ENCODE assay signal across 2 cellular contexts in the genomic region with DNA sequence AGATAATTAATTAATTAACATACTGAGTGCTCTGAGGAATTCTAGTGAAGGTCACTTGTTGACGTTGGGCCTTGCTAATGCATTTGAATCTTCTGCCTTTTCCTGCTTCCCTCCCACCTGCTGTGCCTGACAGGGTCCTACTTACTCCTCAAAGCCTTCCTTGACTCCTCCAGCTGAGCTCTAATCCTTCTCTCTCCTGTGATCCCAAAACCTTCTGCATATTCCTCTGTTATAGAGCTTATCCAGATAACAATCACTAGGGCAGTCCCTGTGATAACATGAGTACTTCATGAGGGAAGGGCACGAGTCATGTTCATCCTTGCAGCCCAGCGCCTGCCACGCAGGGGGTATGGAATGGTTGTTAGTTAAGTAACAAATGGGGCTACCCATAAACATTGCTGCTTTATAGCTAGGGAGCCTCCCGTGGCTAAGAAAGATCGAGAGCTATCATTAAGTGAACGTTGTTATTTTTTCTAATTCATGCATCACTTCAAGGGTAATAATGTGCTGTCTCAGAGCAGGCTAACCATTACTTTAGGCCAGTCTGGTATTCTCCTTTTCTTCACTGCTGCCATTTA.
TF ChIP-seq lines count a peak whose summit lies in the region.

No MANE protein-coding gene starts in this region.

TF ChIP-seq in GM23338, 12 proteins besides CTCF, POLR2A, EP300 and RAD21:
- TF ChIP-seq NANOG (IDR thresholded peaks at IDR 0.05; ENCODE audit: borderline replicate concordance) (no peak; the same call in 1 of the 2 replicates), ZNF462 (CRISPR knock-in tag; IDR thresholded peaks at IDR 0.05) (peak; percentile 82), POLR2AphosphoS5 (IDR thresholded peaks at IDR 0.05; ENCODE audit: low read depth) (no peak)

TF ChIP-seq in H1, 55 proteins besides CTCF, POLR2A, EP300 and RAD21:
- TF ChIP-seq TCF12 (IDR thresholded peaks at IDR 0.05; ENCODE audit: low read depth, low read length) (no peak), HDAC2 (IDR thresholded peaks at IDR 0.05; ENCODE audit: borderline replicate concordance in 1 of 2, low read depth in 2 of 2, low read length in 2 of 2) (0 out of 4 replicates have a peak, but pooled peaks of 1 of the 2 experiments have one; percentile 20), E2F6 (IDR thresholded peaks at IDR 0.05) (no peak), NANOG (IDR thresholded peaks at IDR 0.05; ENCODE audit: insufficient read depth, low read depth, low read length, poor library complexity, severe bottlenecking) (peak; percentile 84), RFX5 (IDR thresholded peaks at IDR 0.05; ENCODE audit: borderline replicate concordance, low read depth, low read length) (no peak)
TF ChIP-seq in H1: peak in this region for 2.
